20 cellular contexts compared by ENCODE assay signal in the genomic region with DNA sequence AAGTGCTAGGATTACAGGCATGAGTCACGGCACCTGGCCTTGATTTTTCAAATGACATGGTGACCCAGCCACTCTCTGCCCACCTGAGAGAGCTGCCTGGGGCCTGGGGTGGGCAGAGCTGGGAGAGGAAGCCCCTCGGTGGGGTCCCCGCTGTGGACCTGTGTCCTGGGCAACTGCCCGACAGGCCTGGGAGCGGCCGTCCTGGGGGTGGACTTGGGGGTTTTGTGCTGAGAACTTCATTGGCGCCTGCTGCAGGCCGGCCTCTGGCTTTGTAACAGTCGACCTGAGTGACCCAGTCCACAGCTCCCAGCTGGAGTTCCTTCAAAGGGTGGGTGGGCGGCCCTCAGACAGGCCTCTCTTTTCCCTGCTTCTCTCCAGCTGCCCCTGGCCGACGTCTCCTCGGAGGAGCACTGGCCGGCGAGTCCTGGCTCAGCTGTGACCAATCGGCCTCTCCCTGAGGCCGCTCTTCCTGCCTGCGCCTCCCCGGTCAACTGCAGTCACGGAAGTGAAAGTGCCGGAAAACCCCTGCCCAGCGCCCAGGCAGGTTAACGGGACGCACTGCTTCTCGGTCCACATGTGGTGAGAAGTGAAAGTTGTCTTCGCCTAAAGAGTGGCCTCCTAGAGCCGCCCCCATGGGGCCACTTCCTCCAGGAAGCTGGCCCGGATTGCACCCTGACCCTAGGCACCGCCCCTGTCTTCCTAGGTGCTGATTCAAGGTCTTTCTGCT. TPM values are rescaled to one million over a fixed set of nuclear protein-coding genes. Genes with fewer than 3 reads are reported as not detected.
DNase-seq lines count a peak whose midpoint lies in the region; ATAC-seq lines count a peak whose summit lies in the region.
"Had no signal": no experiment of that assay in that cellular context is flagged by ENCODE, and none has a peak within 500 bp of the region (broad histone marks: within the 10 kb centered on the region; RNA-seq: fewer than 3 reads in every experiment).

No MANE protein-coding gene starts in this region.

- H3K27ac Mint-ChIP-seq in T-helper 17 cell: no peak overlapping the region
- H3K27ac Mint-ChIP-seq: activated CD4-positive, alpha-beta memory T cell treated with anti-CD3 and anti-CD28 coated beads for 36 hours had no signal

- H3K79me1 ChIP-seq in trophoblast cell (ENCODE audit: low read length): no peaks in the 10 kb centered on the region

- H2AK5ac ChIP-seq in trophoblast cell (ENCODE audit: low read length): no peak overlapping the region

- H4K8ac ChIP-seq in trophoblast cell (ENCODE audit: low read depth, low read length): no peak overlapping the region

- no CpG with 5 or more reads among the region's 29 CpGs for WGBS in trophoblast cell (ENCODE audit: extremely low coverage, insufficient coverage, insufficient read length)

- no peak overlapping the region for H3K9ac ChIP-seq in trophoblast cell (ENCODE audit: low read length)

- peaks cover 3% of the 10 kb centered on the region for H3K36me3 Mint-ChIP-seq in T-helper 17 cell (ENCODE audit: low read depth)
- H3K36me3 Mint-ChIP-seq: activated CD4-positive, alpha-beta memory T cell treated with anti-CD3 and anti-CD28 coated beads for 36 hours had no signal

- H3K27me3 ChIP-seq in trophoblast cell (ENCODE audit: insufficient read depth, low read length): no peaks in the 10 kb centered on the region

- DNase-seq in T-helper 17 cell: no peak
- peak in 1 of 2 donors; percentile 34 for DNase-seq in trophoblast cell
- DNase-seq in NCI-H1417 (lab: John Stamatoyannopoulos, UW): no peak
- no peak for DNase-seq in OCI-M2 (lab: John Stamatoyannopoulos, UW; ENCODE audit: unreplicated experiment)
- DNase-seq: activated CD4-positive, alpha-beta memory T cell treated with anti-CD3 and anti-CD28 coated beads for 36 hours; activated naive CD4-positive, alpha-beta T cell treated with anti-CD3 and anti-CD28 coated beads, Interleukin-2, amount 50 U/mL, for 16 hours; DMS79; foreskin fibroblast; kidney glomerular epithelial cell; NCI-H1092; NCI-H82; stimulated activated naive CD4-positive, alpha-beta T cell; T-helper 1 cell had no signal

- H2BK5ac ChIP-seq in trophoblast cell (ENCODE audit: low read depth, low read length, poor library complexity): no peak overlapping the region

- no peak overlapping the region for H3K14ac ChIP-seq in trophoblast cell (ENCODE audit: low read length)

- no peaks in the 10 kb centered on the region for H3K36me3 ChIP-seq in trophoblast cell (ENCODE audit: control insufficient read depth in 1 of 2, insufficient read depth in 2 of 2, low read length in 2 of 2)

- H3K4me2 ChIP-seq in trophoblast cell (ENCODE audit: low read length): no peak overlapping the region

- no peaks in the 10 kb centered on the region for H3K79me2 ChIP-seq in trophoblast cell (ENCODE audit: control insufficient read depth, insufficient read depth, low read length, poor library complexity)

- no peak overlapping the region for H3K18ac ChIP-seq in trophoblast cell (ENCODE audit: low read length)

- H3K27me3 Mint-ChIP-seq in T-helper 17 cell: peaks cover 68% of the 10 kb centered on the region

- H3K23ac ChIP-seq in trophoblast cell (ENCODE audit: low read length): no peak overlapping the region

- no peaks in the 10 kb centered on the region for H3K9me3 ChIP-seq in T-helper 17 cell (ENCODE audit: control insufficient read depth, low read length, poor library complexity, severe bottlenecking)
- H3K9me3 ChIP-seq in trophoblast cell (ENCODE audit: insufficient read depth, low read depth, low read length): no peaks in the 10 kb centered on the region

- H3K27ac ChIP-seq in trophoblast cell (ENCODE audit: low read depth, low read length): no peak overlapping the region
- H3K27ac ChIP-seq: coronary artery had no signal

- peak overlapping the region; percentile 18 for H3K4me3 ChIP-seq in trophoblast cell (ENCODE audit: low read depth, low read length)
- H3K4me3 ChIP-seq: coronary artery had no signal

- no peak overlapping the region for H2AFZ ChIP-seq in trophoblast cell (ENCODE audit: insufficient read depth, low read length, poor library complexity)

- no peak overlapping the region for H2BK12ac ChIP-seq in trophoblast cell (ENCODE audit: low read length)

- H3K4me1 ChIP-seq in trophoblast cell (ENCODE audit: control insufficient read depth in 1 of 2, insufficient read depth in 2 of 2, low read length in 2 of 2): no peaks in the 10 kb centered on the region

- ATAC-seq in GM18520 (IDR thresholded peaks at IDR 0.05; ENCODE audit: unreplicated experiment): peak; percentile 26
- peak; percentile 29 for ATAC-seq in HG02798 (IDR thresholded peaks at IDR 0.05; ENCODE audit: poor library complexity, unreplicated experiment)
- peak; percentile 55 for ATAC-seq in T-helper 17 cell
- no peak for ATAC-seq in HG03457 (IDR thresholded peaks at IDR 0.05; ENCODE audit: unreplicated experiment)
- no peak for ATAC-seq in HG03097 (IDR thresholded peaks at IDR 0.05; ENCODE audit: low FRiP score, unreplicated experiment)
- ATAC-seq: HCT116 had no signal

- H2BK120ac ChIP-seq in trophoblast cell (ENCODE audit: insufficient read depth, low read length, poor library complexity): no peak overlapping the region

- peaks cover 19% of the 10 kb centered on the region for H3K4me1 Mint-ChIP-seq in T-helper 17 cell

- H4K91ac ChIP-seq in trophoblast cell (ENCODE audit: low read depth, low read length): no peak overlapping the region

- H4K12ac ChIP-seq in trophoblast cell (ENCODE audit: low read depth, low read length): no peak overlapping the region

- no peak overlapping the region for H3K4me3 Mint-ChIP-seq in T-helper 17 cell
- H3K4me3 Mint-ChIP-seq: activated CD4-positive, alpha-beta memory T cell treated with anti-CD3 and anti-CD28 coated beads for 36 hours had no signal

- H3K4ac ChIP-seq in trophoblast cell (ENCODE audit: low read depth, low read length): no peak overlapping the region

RNA-seq across cellular contexts. Expression of gene CBFA2T3, which starts 5.5 kb away (rescaled TPM):
- 1 to 10 TPM; 3.2 to 4.4 TPM for total RNA-seq in T-helper 17 cell
- polyA plus RNA-seq in trophoblast cell (2013): 1.7 and 2.2 TPM in 2 replicates
- total RNA-seq: osteoblast had no signal

Comparison
In these comparisons a context has a peak if more than half of its experiments do, and no peak if none do; other contexts are left out.
1. ATAC-seq: peak in GM18520 (single experiment), HG02798 (single experiment) and T-helper 17 cell (single experiment); none in HG03457 (single experiment) and HG03097 (single experiment).